Comparison of ENCODE assay signal across 25 cellular contexts in the genomic region with DNA sequence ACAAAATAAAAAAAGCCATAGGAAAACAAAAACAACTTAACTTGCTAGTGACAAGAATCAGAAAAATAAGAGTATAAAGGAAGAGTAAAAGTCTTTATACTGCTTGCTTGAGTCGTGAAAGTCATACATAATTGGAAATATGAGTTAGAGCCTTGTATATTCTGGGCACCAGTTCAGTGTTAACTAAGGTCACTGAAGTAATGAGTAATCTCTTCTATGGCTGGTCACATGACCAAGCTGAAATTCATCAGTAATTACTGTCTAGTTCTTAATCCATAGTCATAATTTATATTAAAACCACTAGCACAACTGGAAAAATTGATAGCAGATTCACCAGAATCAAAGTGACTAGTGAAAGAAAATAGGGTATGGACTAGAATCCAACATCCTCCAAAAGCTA.
DNase-seq lines count a peak whose midpoint lies in the region; ATAC-seq and TF ChIP-seq lines count a peak whose summit lies in the region.
"Had no signal": no experiment of that assay in that cellular context is flagged by ENCODE, and none has a peak within 500 bp of the region (broad histone marks: within the 10 kb centered on the region; RNA-seq: fewer than 3 reads in every experiment).

No MANE protein-coding gene starts in this region.

- no peaks in the 10 kb centered on the region for H3K27me3 ChIP-seq in Karpas-422 (ENCODE audit: low read length)
- H3K27me3 ChIP-seq: heart right ventricle, pancreas, right lobe of liver, thyroid gland had no signal

- no peak overlapping the region for H3K9ac ChIP-seq in Karpas-422 (ENCODE audit: low read length)

- no peaks in the 10 kb centered on the region for H3K9me3 ChIP-seq in Karpas-422 (ENCODE audit: low read length)
- H3K9me3 ChIP-seq: pancreas, right lobe of liver, thyroid gland had no signal

- H3K9me3 Mint-ChIP-seq in chondrocyte (ENCODE audit: low read depth), result peaks cover 4% of the 10 kb centered on the region
- H3K9me3 Mint-ChIP-seq: activated T-cell treated with anti-CD3 and anti-CD28 coated beads, Interleukin-2, amount 50 U/mL, for 24 hours had no signal

- no peak overlapping the region for H3K4me3 Mint-ChIP-seq in chondrocyte (ENCODE audit: unreplicated experiment)
- H3K4me3 Mint-ChIP-seq: activated B cell treated with CpG ODN at 0.5 μM for 24 hours; activated CD4-positive, alpha-beta memory T cell treated with anti-CD3 and anti-CD28 coated beads, Interleukin-2, amount 10 ng/mL, durations not matched to agents 7 days and 5 days; activated naive CD4-positive, alpha-beta T cell treated with anti-CD3 and anti-CD28 coated beads, Interleukin-2, amount 50 U/mL, for 24 hours; activated T-cell treated with anti-CD3 and anti-CD28 coated beads, Interleukin-2, amount 50 U/mL, for 24 hours; stimulated activated memory B cell treated with anti-CD40 and anti-IgM and Interleukin-4, amounts not matched to agents 10 μg/mL and 1 μg/mL and 100 μg/mL, for 72 hours had no signal

- H3K4me3 ChIP-seq in AG10803 (ENCODE audit: low read length) (no peak overlapping the region), cardiac fibroblast (replicated peaks in 1 of 2; ENCODE audit: low read depth in 2 of 2, low read length in 2 of 2) (no peak overlapping the region), Karpas-422 (ENCODE audit: low read length) (no peak overlapping the region)
- H3K4me3 ChIP-seq: coronary artery, heart right ventricle, lung, pancreas, right lobe of liver, SK-N-MC, thyroid gland had no signal

- DNase-seq in AG10803 (ENCODE audit: low read depth), result peak; percentile 82
- peak; percentile 53 for DNase-seq in HS-5 (ENCODE audit: low read depth)
- DNase-seq in cardiac fibroblast (ENCODE audit: low read depth in 2 of 2), result peak; percentile 10 to 27
- DNase-seq in foreskin melanocyte, result peak; percentile 2
- no peak for DNase-seq in chondrocyte (ENCODE audit: low spot score)
- DNase-seq in Karpas-422, result no peak
- DNase-seq: activated B cell treated with CpG ODN at 0.5 μM for 24 hours; activated CD4-positive, alpha-beta memory T cell treated with anti-CD3 and anti-CD28 coated beads, Interleukin-2, amount 10 ng/mL, durations not matched to agents 7 days and 5 days; activated T-cell treated with anti-CD3 and anti-CD28 coated beads, Interleukin-2, amount 50 U/mL, for 24 hours; DND-41; heart right ventricle; NCI-H1417 treated with DMSO at 0.1 percent for 48 hours; NCI-H2171; NCI-H82; pancreas; right lobe of liver; thyroid gland had no signal

- H3K4me1 ChIP-seq in Karpas-422 (ENCODE audit: low read length), result no peaks in the 10 kb centered on the region
- H3K4me1 ChIP-seq: heart right ventricle, pancreas, right lobe of liver, thyroid gland had no signal

- H3K27ac ChIP-seq in Karpas-422 (ENCODE audit: low read length), result no peak overlapping the region
- H3K27ac ChIP-seq: coronary artery, heart right ventricle, pancreas, right lobe of liver, SK-N-MC, thyroid gland had no signal

- no peak overlapping the region for H2AFZ ChIP-seq in Karpas-422 (ENCODE audit: low read length)

- H3K36me3 ChIP-seq in Karpas-422 (ENCODE audit: insufficient read depth, low read length), result no peaks in the 10 kb centered on the region
- H3K36me3 ChIP-seq: heart right ventricle, pancreas, right lobe of liver, thyroid gland had no signal

- no peaks in the 10 kb centered on the region for H4K20me1 ChIP-seq in Karpas-422 (ENCODE audit: insufficient read depth, low read depth, low read length)

- no peaks in the 10 kb centered on the region for H3K4me1 Mint-ChIP-seq in chondrocyte (ENCODE audit: low read depth)
- H3K4me1 Mint-ChIP-seq: activated B cell treated with CpG ODN at 0.5 μM for 24 hours; activated CD4-positive, alpha-beta memory T cell treated with anti-CD3 and anti-CD28 coated beads, Interleukin-2, amount 10 ng/mL, durations not matched to agents 7 days and 5 days; activated naive CD4-positive, alpha-beta T cell treated with anti-CD3 and anti-CD28 coated beads, Interleukin-2, amount 50 U/mL, for 24 hours; stimulated activated memory B cell treated with anti-CD40 and anti-IgM and Interleukin-4, amounts not matched to agents 10 μg/mL and 1 μg/mL and 100 μg/mL, for 72 hours had no signal

- ATAC-seq in GM19351 (IDR thresholded peaks at IDR 0.05; ENCODE audit: unreplicated experiment) (no peak), GM19035 (IDR thresholded peaks at IDR 0.05; ENCODE audit: unreplicated experiment) (no peak)
- ATAC-seq: heart right ventricle; Panc1; pancreas; right lobe of liver; stimulated activated memory B cell treated with anti-CD40 and anti-IgM and Interleukin-4, amounts not matched to agents 10 μg/mL and 1 μg/mL and 100 μg/mL, for 72 hours had no signal

- H3K79me2 ChIP-seq in Karpas-422 (ENCODE audit: low read length), result no peaks in the 10 kb centered on the region

- no peaks in the 10 kb centered on the region for H3K9me2 ChIP-seq in Karpas-422 (replicated peaks; ENCODE audit: insufficient read depth, low read length)

- TF ChIP-seq CTCF in AG10803 (conservative IDR thresholded peaks at IDR 0.05; ENCODE audit: low read length), result no peak
- no peak for TF ChIP-seq CTCF in cardiac fibroblast (IDR thresholded peaks at IDR 0.05; ENCODE audit: low read depth, low read length)
- no peak for TF ChIP-seq CTCF in chondrocyte (IDR thresholded peaks at IDR 0.05)

- H3K27ac Mint-ChIP-seq in chondrocyte (ENCODE audit: unreplicated experiment), result no peak overlapping the region
- H3K27ac Mint-ChIP-seq: activated B cell treated with CpG ODN at 0.5 μM for 24 hours; activated CD4-positive, alpha-beta memory T cell treated with anti-CD3 and anti-CD28 coated beads, Interleukin-2, amount 10 ng/mL, durations not matched to agents 7 days and 5 days; activated naive CD4-positive, alpha-beta T cell treated with anti-CD3 and anti-CD28 coated beads, Interleukin-2, amount 50 U/mL, for 24 hours; activated T-cell treated with anti-CD3 and anti-CD28 coated beads, Interleukin-2, amount 50 U/mL, for 24 hours; stimulated activated memory B cell treated with anti-CD40 and anti-IgM and Interleukin-4, amounts not matched to agents 10 μg/mL and 1 μg/mL and 100 μg/mL, for 72 hours had no signal

- H3K27me3 Mint-ChIP-seq in chondrocyte (ENCODE audit: low read depth), result no peaks in the 10 kb centered on the region
- H3K27me3 Mint-ChIP-seq: activated B cell treated with CpG ODN at 0.5 μM for 24 hours; activated CD4-positive, alpha-beta memory T cell treated with anti-CD3 and anti-CD28 coated beads, Interleukin-2, amount 10 ng/mL, durations not matched to agents 7 days and 5 days; activated naive CD4-positive, alpha-beta T cell treated with anti-CD3 and anti-CD28 coated beads, Interleukin-2, amount 50 U/mL, for 24 hours; activated T-cell treated with anti-CD3 and anti-CD28 coated beads, Interleukin-2, amount 50 U/mL, for 24 hours; stimulated activated memory B cell treated with anti-CD40 and anti-IgM and Interleukin-4, amounts not matched to agents 10 μg/mL and 1 μg/mL and 100 μg/mL, for 72 hours had no signal

- no peaks in the 10 kb centered on the region for H3K36me3 Mint-ChIP-seq in chondrocyte (ENCODE audit: low read depth)
- H3K36me3 Mint-ChIP-seq: activated naive CD4-positive, alpha-beta T cell treated with anti-CD3 and anti-CD28 coated beads, Interleukin-2, amount 50 U/mL, for 24 hours; stimulated activated memory B cell treated with anti-CD40 and anti-IgM and Interleukin-4, amounts not matched to agents 10 μg/mL and 1 μg/mL and 100 μg/mL, for 72 hours had no signal

- H3K4me2 ChIP-seq in Karpas-422 (ENCODE audit: low read depth, low read length, poor library complexity, severe bottlenecking), result no peak overlapping the region

Comparison
In these comparisons a context has a peak if more than half of its experiments do, and no peak if none do; other contexts are left out.
1. DNase-seq: peak in AG10803 (single experiment), HS-5 (single experiment), cardiac fibroblast (2 of 2) and foreskin melanocyte (single experiment); none in chondrocyte (single experiment) and Karpas-422 (single experiment).